8 cellular contexts compared by ENCODE assay signal in the genomic region with DNA sequence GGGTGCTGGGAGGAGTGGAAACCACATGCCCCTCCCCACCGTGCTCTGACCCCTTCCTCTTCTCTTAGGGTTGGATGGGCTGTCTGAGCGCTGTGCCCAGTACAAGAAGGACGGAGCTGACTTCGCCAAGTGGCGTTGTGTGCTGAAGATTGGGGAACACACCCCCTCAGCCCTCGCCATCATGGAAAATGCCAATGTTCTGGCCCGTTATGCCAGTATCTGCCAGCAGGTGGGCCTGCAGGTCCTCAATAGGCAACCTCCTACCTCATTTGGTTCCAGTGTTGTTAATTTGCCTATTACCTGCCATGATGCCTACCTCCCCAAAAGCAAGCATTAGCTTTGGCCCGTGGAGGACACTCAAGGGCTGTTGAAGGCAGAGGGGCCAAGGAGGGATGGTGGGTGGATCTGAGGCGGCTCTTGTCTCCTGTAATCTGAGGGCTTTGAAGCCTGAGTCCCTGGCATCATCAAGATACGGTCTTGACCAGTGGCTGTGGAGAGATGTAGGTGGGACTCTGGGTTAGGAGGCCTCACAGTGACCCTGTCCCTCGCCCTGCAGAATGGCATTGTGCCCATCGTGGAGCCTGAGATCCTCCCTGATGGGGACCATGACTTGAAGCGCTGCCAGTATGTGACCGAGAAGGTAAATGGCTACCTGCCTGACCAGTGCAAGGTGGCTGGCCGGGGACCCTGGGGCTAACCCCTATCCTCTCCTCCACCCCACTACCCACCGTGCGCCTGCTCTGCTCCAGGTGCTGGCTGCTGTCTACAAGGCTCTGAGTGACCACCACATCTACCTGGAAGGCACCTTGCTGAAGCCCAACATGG. TPM values are rescaled to one million over a fixed set of nuclear protein-coding genes. Genes with fewer than 3 reads are reported as not detected.
A peak's percentile ranks its signal among the peaks of the same experiment; 100 is the strongest.
DNase-seq lines count a peak whose midpoint lies in the region; ATAC-seq, FAIRE-seq and TF ChIP-seq lines count a peak whose summit lies in the region.

No MANE protein-coding gene starts in this region.

- peaks cover 44% of the 10 kb centered on the region for H3K36me3 ChIP-seq in BJ (ENCODE audit: control insufficient read depth, insufficient read depth, low read length)
- H3K36me3 ChIP-seq in KMS-11 (ENCODE audit: insufficient read depth) = peaks cover 39% of the 10 kb centered on the region; the same call in 1 of the 2 replicates

- peak overlapping the region in 1 of 2 donors; percentile 29 for H3K4me3 Mint-ChIP-seq in stimulated activated naive B cell treated with anti-CD40 and anti-IgM and Interleukin-4, amounts not matched to agents 10 μg/mL and 1 μg/mL and 100 μg/mL, for 72 hours

- no peak overlapping the region for H3K4me2 ChIP-seq in KMS-11

- no peak overlapping the region for H3K27ac ChIP-seq in KMS-11

- H3K4me1 Mint-ChIP-seq in stimulated activated naive B cell treated with anti-CD40 and anti-IgM and Interleukin-4, amounts not matched to agents 10 μg/mL and 1 μg/mL and 100 μg/mL, for 72 hours = peaks cover 22 to 41% of the 10 kb centered on the region in 2 donors

- H3K27me3 Mint-ChIP-seq in stimulated activated naive B cell treated with anti-CD40 and anti-IgM and Interleukin-4, amounts not matched to agents 10 μg/mL and 1 μg/mL and 100 μg/mL, for 72 hours = no peaks in the 10 kb centered on the region

- H3K79me2 ChIP-seq in KMS-11 (ENCODE audit: insufficient read depth, low read depth) = peaks cover 38% of the 10 kb centered on the region

- no peak overlapping the region for H2AFZ ChIP-seq in KMS-11 (ENCODE audit: low read depth)

- H3K27ac Mint-ChIP-seq in stimulated activated naive B cell treated with anti-CD40 and anti-IgM and Interleukin-4, amounts not matched to agents 10 μg/mL and 1 μg/mL and 100 μg/mL, for 72 hours = peak overlapping the region; percentile 47

- peaks cover 7% of the 10 kb centered on the region; the same call in 1 of the 2 replicates for H4K20me1 ChIP-seq in KMS-11 (ENCODE audit: insufficient read depth)

- in situ Hi-C loops in GM13976 (cut with MboI; ENCODE audit: low sequenced_read_pairs, unreplicated experiment) = no loop called here

- peak; percentile 60 for TF ChIP-seq CTCF in BJ (IDR thresholded peaks at IDR 0.05; ENCODE audit: insufficient read depth, low read depth, low read length)
- peak; percentile 85 for TF ChIP-seq CTCF in KMS-11 (conservative IDR thresholded peaks at IDR 0.05; ENCODE audit: low read depth, low read length)
- peak; percentile 53 for TF ChIP-seq CTCF in foreskin fibroblast (IDR thresholded peaks at IDR 0.05; ENCODE audit: low read depth, low read length)
- TF ChIP-seq CTCF in GM13976 (IDR thresholded peaks at IDR 0.05; ENCODE audit: borderline replicate concordance, control extremely low read depth, extremely low read depth, insufficient read depth, missing control alignments) = no peak

- H3K9ac ChIP-seq in KMS-11 = no peak overlapping the region

- TF ChIP-seq POLR2A in GM12891 (IDR thresholded peaks at IDR 0.05; ENCODE audit: low read depth, low read length) = no peak

- CTCF ChIA-PET in BJ (lab: Yijun Ruan, JAX) = interaction anchor here (2.9 kb wide), 1 partner anchor 22 kb away, joined by 14 read pairs; a partner anchor contains a TSS

- POLR2A ChIA-PET in BJ (lab: Charles Lee) = no interaction called here

- FAIRE-seq in GM12891 (lab: Jason Lieb, UNC) = no peak

- DNase-seq in BJ (ENCODE audit: low read depth) = no peak
- DNase-seq in activated T-cell treated with anti-CD3 and anti-CD28 coated beads, Interleukin-2, amount 50 U/mL, for 48 hours = peak; percentile 70 to 72
- peak in 1 of 2 donors; percentile 59 for DNase-seq in foreskin fibroblast
- no peak for DNase-seq in stimulated activated naive B cell treated with anti-CD40 and anti-IgM and Interleukin-4, amounts not matched to agents 10 μg/mL and 1 μg/mL and 100 μg/mL, for 72 hours
- no peak for DNase-seq in GM12891 (ENCODE audit: insufficient read length, low spot score)
- no peak for DNase-seq in GM13976 (ENCODE audit: low spot score)

- H3K4me1 ChIP-seq in KMS-11 (ENCODE audit: low read depth, poor library complexity, severe bottlenecking) = peaks cover 20% of the 10 kb centered on the region

- H3K27me3 ChIP-seq in BJ (ENCODE audit: control insufficient read depth, insufficient read depth, low read length) (no peaks in the 10 kb centered on the region), KMS-11 (ENCODE audit: insufficient read depth, low read depth) (no peaks in the 10 kb centered on the region)

- no peaks in the 10 kb centered on the region for H3K9me3 Mint-ChIP-seq in stimulated activated naive B cell treated with anti-CD40 and anti-IgM and Interleukin-4, amounts not matched to agents 10 μg/mL and 1 μg/mL and 100 μg/mL, for 72 hours

- no peak for ATAC-seq in stimulated activated naive B cell treated with anti-CD40 and anti-IgM and Interleukin-4, amounts not matched to agents 10 μg/mL and 1 μg/mL and 100 μg/mL, for 72 hours (replicated peaks)
- ATAC-seq in HG03378 (IDR thresholded peaks at IDR 0.05; ENCODE audit: unreplicated experiment) = no peak

- peak overlapping the region; percentile 24; the same call in 1 of the 2 replicates for H3K4me3 ChIP-seq in BJ (ENCODE audit: low read depth, low read length)
- no peak overlapping the region for H3K4me3 ChIP-seq in KMS-11 (IDR thresholded peaks at IDR 0.05; ENCODE audit: insufficient read depth, low read depth, low read length)
- peak overlapping the region; percentile 10 to 13 for H3K4me3 ChIP-seq in foreskin fibroblast (ENCODE audit: low read depth in 1 of 2, low read length in 2 of 2)

- peaks cover 59 to 72% of the 10 kb centered on the region in 2 donors for H3K36me3 Mint-ChIP-seq in stimulated activated naive B cell treated with anti-CD40 and anti-IgM and Interleukin-4, amounts not matched to agents 10 μg/mL and 1 μg/mL and 100 μg/mL, for 72 hours

TF ChIP-seq in GM12891, 5 proteins besides CTCF, POLR2A, EP300 and RAD21:
- TF ChIP-seq TAF1 (IDR thresholded peaks at IDR 0.05; ENCODE audit: low read depth, low read length) (no peak), PAX5 (IDR thresholded peaks at IDR 0.05; ENCODE audit: insufficient read depth, low read length, severe bottlenecking) (no peak), SPI1 (IDR thresholded peaks at IDR 0.05; ENCODE audit: low read depth, low read length) (no peak), POLR2AphosphoS5 (IDR thresholded peaks at IDR 0.05; ENCODE audit: low read depth, low read length) (no peak; the same call in none of the 2 replicates), POU2F2 (IDR thresholded peaks at IDR 0.05; ENCODE audit: low read depth, low read length) (no peak)

RNA-seq across cellular contexts. Expression of a gene that starts 3.4 kb away (rescaled TPM):
- polyA plus RNA-seq in BJ (2011; rRNA removed) = 754 and 1,788 TPM in 2 replicates
- polyA minus RNA-seq in BJ (2011; rRNA and poly(A)+ RNA removed) = 1,262 and 1,289 TPM in 2 replicates
- 1,510 TPM for polyA plus RNA-seq in GM12891 (2012; ENCODE audit: low read depth, missing spikeins)

RNA-seq across cellular contexts. Expression of a gene that starts 6.8 kb away (rescaled TPM):
- 143 and 209 TPM in 2 replicates for polyA plus RNA-seq in BJ (2011; rRNA removed)
- 281 and 476 TPM in 2 replicates for polyA minus RNA-seq in BJ (2011; rRNA and poly(A)+ RNA removed)
- 99.6 TPM for polyA plus RNA-seq in GM12891 (2012; ENCODE audit: low read depth, missing spikeins)

RNA-seq across cellular contexts. Expression of a gene that starts 22.8 kb away (rescaled TPM):
- polyA plus RNA-seq in BJ (2011; rRNA removed) = 0.04 TPM in 2 replicates
- 0.14 TPM in 1 of 2 replicates, not detected in the other for polyA minus RNA-seq in BJ (2011; rRNA and poly(A)+ RNA removed)
- polyA plus RNA-seq in GM12891 (2012; ENCODE audit: low read depth, missing spikeins) = 0.63 TPM

RNA-seq across cellular contexts. Expression of a gene that starts 27.1 kb away (rescaled TPM):
- 34.6 and 49.1 TPM in 2 replicates for polyA plus RNA-seq in BJ (2011; rRNA removed)
- 11.3 and 13.7 TPM in 2 replicates for polyA minus RNA-seq in BJ (2011; rRNA and poly(A)+ RNA removed)
- polyA plus RNA-seq in GM12891 (2012; ENCODE audit: low read depth, missing spikeins) = 24.6 TPM

RNA-seq across cellular contexts. Expression of a gene that starts 37.9 kb away (rescaled TPM):
- polyA plus RNA-seq in BJ (2011; rRNA removed) = 0.06 and 0.13 TPM in 2 replicates
- not detected in 2 replicates for polyA minus RNA-seq in BJ (2011; rRNA and poly(A)+ RNA removed)
- 0.50 TPM for polyA plus RNA-seq in GM12891 (2012; ENCODE audit: low read depth, missing spikeins)

Comparison
In these comparisons a context has a peak if more than half of its experiments do, and no peak if none do; other contexts are left out.
1. DNase-seq: peak in activated T-cell treated with anti-CD3 and anti-CD28 coated beads, Interleukin-2, amount 50 U/mL, for 48 hours (2 of 2); none in BJ (single experiment), stimulated activated naive B cell treated with anti-CD40 and anti-IgM and Interleukin-4, amounts not matched to agents 10 μg/mL and 1 μg/mL and 100 μg/mL, for 72 hours (single experiment), GM12891 (single experiment) and GM13976 (single experiment).